20 cellular contexts compared by ENCODE assay signal in genomic region chr7:22305706-22306105, GRCh38.
"Had no signal": no experiment of that assay in that cellular context is flagged by ENCODE, and none has a peak within 500 bp of the region (broad histone marks: within the 10 kb centered on the region; RNA-seq: fewer than 3 reads in every experiment).

No MANE protein-coding gene starts in this region.

- H3K4me3 ChIP-seq: coronary artery, dorsolateral prefrontal cortex, esophagus muscularis mucosa, gastroesophageal sphincter, heart right ventricle, left lung, lower lobe of right lung, mucosa of descending colon had no signal

- DNase-seq: dermis blood vessel endothelial cell; dorsolateral prefrontal cortex; effector CD4-positive, alpha-beta T cell; effector memory CD4-positive, alpha-beta T cell; foreskin keratinocyte; glutamatergic neuron; head of caudate nucleus; heart right ventricle; hippocampal formation; left cardiac atrium; left lung; left ventricle myocardium superior; lower lobe of right lung; mesenchymal stem cell; mucosa of descending colon; naive B cell; naive thymus-derived CD8-positive, alpha-beta T cell had no signal

- H3K4me1 ChIP-seq: esophagus muscularis mucosa, foreskin keratinocyte, gastroesophageal sphincter, heart right ventricle, left lung, lower lobe of right lung had no signal

- H3K27me3 ChIP-seq: dorsolateral prefrontal cortex, esophagus muscularis mucosa, foreskin keratinocyte, gastroesophageal sphincter, heart right ventricle, left lung had no signal

- H3K27ac ChIP-seq: coronary artery, esophagus muscularis mucosa, foreskin keratinocyte, gastroesophageal sphincter, heart right ventricle, left lung, lower lobe of right lung had no signal

- ATAC-seq: foreskin keratinocyte; gastroesophageal sphincter; heart right ventricle; left cardiac atrium; left lung; left ventricle myocardium superior; lower lobe of right lung; mucosa of descending colon; naive thymus-derived CD8-positive, alpha-beta T cell had no signal

- H3K36me3 ChIP-seq: gastroesophageal sphincter had no signal

- H3K9me3 ChIP-seq: gastroesophageal sphincter, lower lobe of right lung, mucosa of descending colon had no signal
